Comparison of ENCODE assay signal across 8 cellular contexts in genomic region chr19:33430674-33431277, GRCh38. TPM values are rescaled to one million over a fixed set of nuclear protein-coding genes. Genes with fewer than 3 reads are reported as not detected.
DNase-seq lines count a peak whose midpoint lies in the region; ATAC-seq, FAIRE-seq and TF ChIP-seq lines count a peak whose summit lies in the region.

No MANE protein-coding gene starts in this region.

- TF ChIP-seq RAD21 in A549 (conservative IDR thresholded peaks at IDR 0.05 in 1 of 2, IDR thresholded peaks at IDR 0.05 in 1 of 2), result peak; percentile 90 to 95

- H3K9me3 ChIP-seq in A549, result no peaks in the 10 kb centered on the region

- H3K27ac ChIP-seq in A549, result no peak overlapping the region

- TF ChIP-seq POLR2A in A549 (IDR thresholded peaks at IDR 0.05; ENCODE audit: low read length), result no peak

- peak; percentile 90 to 98 for ATAC-seq in A549
- peak; percentile 53 for ATAC-seq in GM18498 (IDR thresholded peaks at IDR 0.05; ENCODE audit: unreplicated experiment)

- WGBS in A549 (ENCODE audit: missing lambda C conversion rate), result 22% methylated on average over 13 of the region's 13 CpGs

- peak; percentile 100 for FAIRE-seq in A549 (lab: Jason Lieb, UNC)

- no peaks in the 10 kb centered on the region for H3K4me1 ChIP-seq in A549

- POLR2A ChIA-PET in A549 (lab: Yijun Ruan, JAX), result interaction anchor here (0.8 to 1.0 kb wide), 2 partner anchors 339 to 340 kb away, joined by 3 to 4 read pairs; no protein-coding TSS in a partner anchor

- H3K4me2 ChIP-seq in A549, result no peak overlapping the region

- H3K4me3 ChIP-seq in A549, result no peak overlapping the region
- no peak overlapping the region for H3K4me3 ChIP-seq in astrocyte of the cerebellum (ENCODE audit: low read depth, low read length)

- no peak for TF ChIP-seq EP300 in A549 (IDR thresholded peaks at IDR 0.05)

- CTCF ChIA-PET in A549 (lab: Yijun Ruan, JAX), result interaction anchor here (0.6 to 12.8 kb wide), 88 partner anchors 9 to 1286 kb away, joined by 3 to 572 read pairs (median 4); partner anchors contain the start of genes CEBPA, KCTD15 and PEPD

- peak; percentile 98 for TF ChIP-seq CTCF in A549 (IDR thresholded peaks at IDR 0.05)
- peak; percentile 86 for TF ChIP-seq CTCF in astrocyte of the cerebellum (IDR thresholded peaks at IDR 0.05; ENCODE audit: low read depth, low read length, missing control alignments)

- peak; percentile 80 to 93 for DNase-seq in A549 (ENCODE audit: low read depth in 1 of 2, low spot score in 1 of 2)
- peak; percentile 54 to 79 for DNase-seq in NCI-H187 (lab: John Stamatoyannopoulos, UW)
- DNase-seq in T-helper 9 cell, result peak; percentile 65
- DNase-seq in astrocyte of the cerebellum (ENCODE audit: low read depth), result peak; percentile 52
- DNase-seq in hypothalamus (lab: John Stamatoyannopoulos, UW), result peak in 46 of 51 donors; percentile 9 to 87 (median 54)
- DNase-seq in stimulated activated CD4-positive, alpha-beta T cell treated with anti-CD3 and anti-CD28 coated beads, Interleukin-12 subunit alpha, Interleukin-12 subunit beta, amount 100 ng/mL, for 24 hours (ENCODE audit: low read depth in 2 of 2), result peak; percentile 24 to 57
- DNase-seq in NCI-H226, result no peak

- in situ Hi-C loops in astrocyte of the cerebellum (cut with HindIII; ENCODE audit: low sequenced_read_pairs), result no loop called here

TF ChIP-seq in A549, 52 proteins besides CTCF, POLR2A, EP300 and RAD21:
- TF ChIP-seq SMC3 (IDR thresholded peaks at IDR 0.05) (peak; percentile 97), BCL3 (IDR thresholded peaks at IDR 0.05) (no peak), HOXA7 (CRISPR knock-in tag; IDR thresholded peaks at IDR 0.05) (no peak), HDAC2 (IDR thresholded peaks at IDR 0.05) (no peak), CEBPB (IDR thresholded peaks at IDR 0.05) (no peak), ZFP36 (IDR thresholded peaks at IDR 0.05; ENCODE audit: borderline replicate concordance, partially characterized antibody) (no peak), BHLHE40 (IDR thresholded peaks at IDR 0.05; ENCODE audit: low read depth, low read length) (no peak), MYC (IDR thresholded peaks at IDR 0.05; ENCODE audit: borderline replicate concordance, low read length) (no peak), NPAS2 (CRISPR knock-in tag; IDR thresholded peaks at IDR 0.05; ENCODE audit: borderline replicate concordance) (no peak), TFCP2L1 (CRISPR knock-in tag; IDR thresholded peaks at IDR 0.05) (no peak), MAZ (IDR thresholded peaks at IDR 0.05; ENCODE audit: borderline replicate concordance, low read depth, low read length) (0 out of 2 replicates have a peak, but pooled peaks have one; percentile 28), USF2 (IDR thresholded peaks at IDR 0.05) (no peak)

RNA-seq across cellular contexts. Expression of gene CEBPG, which starts 57.3 kb away (rescaled TPM):
- polyA plus RNA-seq in A549 (2011; rRNA removed) (104 and 138 TPM in 2 replicates), A549 (2017; fragmentation: RNase III; extraction: RNeasy Plus Mini Kit Qiagen cat#74134 plus additional on column Dnase treatment) (34.0 to 35.7 TPM (median 34.3 TPM) in 3 replicates)
- 25.7 and 27.7 TPM in 2 replicates for polyA plus RNA-seq in A549 (2012; cell fraction: cytosol; rRNA removed)
- polyA plus RNA-seq in A549 (2012; cell fraction: nucleus; rRNA removed), result 11.1 and 12.8 TPM in 2 replicates
- 62.1 and 64.8 TPM in 2 replicates for polyA minus RNA-seq in A549 (2011; rRNA and poly(A)+ RNA removed)
